In genomic region chr12:103929909-103930786, GRCh38 we compare ENCODE assay signal across 8 cellular contexts. TPM values are rescaled to one million over a fixed set of nuclear protein-coding genes. Genes with fewer than 3 reads are reported as not detected.
DNase-seq lines count a peak whose midpoint lies in the region; FAIRE-seq and TF ChIP-seq lines count a peak whose summit lies in the region.

Gene HSP90B1, plus strand, starts transcription at chr12:103930410. Its CDS starts 106 bp downstream, at chr12:103930516.

- H3K14ac ChIP-seq in neuronal stem cell (ENCODE audit: low read length) = peak within 1 kb of the TSS; percentile 86

- H3K27me3 ChIP-seq in neuronal stem cell (ENCODE audit: control insufficient read depth in 3 of 3, insufficient read depth in 3 of 3, low read depth in 1 of 3, low read length in 3 of 3) = no peaks in the 10 kb centered on the region

- no peak within 1 kb of the TSS for H2BK15ac ChIP-seq in neuronal stem cell (ENCODE audit: low read length)

- DNase-seq in GM04503 (ENCODE audit: low read depth) (peak; percentile 99), HFFc6 (peak; percentile 100), NB4 (ENCODE audit: low read depth) (peak; percentile 100), SK-N-MC (ENCODE audit: low read depth, low spot score) (peak; percentile 99), frontal cortex (ENCODE audit: low spot score in 2 of 2) (peak; percentile 87 to 95), neuronal stem cell (ENCODE audit: low spot score) (peak; percentile 100)
- peak; percentile 100 for DNase-seq in activated naive CD4-positive, alpha-beta T cell treated with anti-CD3 and anti-CD28 coated beads, Interleukin-2, amount 10 ng/mL, durations not matched to agents 7 days and 5 days

- peak within 1 kb of the TSS; percentile 98 for H3K18ac ChIP-seq in neuronal stem cell (ENCODE audit: low read length)

- H3K27ac Mint-ChIP-seq in HFFc6 = peak within 1 kb of the TSS; percentile 98
- H3K27ac Mint-ChIP-seq in activated naive CD4-positive, alpha-beta T cell treated with anti-CD3 and anti-CD28 coated beads, Interleukin-2, amount 10 ng/mL, durations not matched to agents 7 days and 5 days = peak within 1 kb of the TSS; percentile 100

- H3K27me3 Mint-ChIP-seq in HFFc6 (ENCODE audit: insufficient read depth) = peaks cover 9% of the 10 kb centered on the region
- H3K27me3 Mint-ChIP-seq in activated naive CD4-positive, alpha-beta T cell treated with anti-CD3 and anti-CD28 coated beads, Interleukin-2, amount 10 ng/mL, durations not matched to agents 7 days and 5 days = peaks cover 7% of the 10 kb centered on the region

- H3K4me3 ChIP-seq in NB4 (ENCODE audit: low read depth, low read length) (peak within 1 kb of the TSS; percentile 90), SK-N-MC (peak within 1 kb of the TSS; percentile 96), neuronal stem cell (ENCODE audit: low read length in 2 of 2) (peak within 1 kb of the TSS; percentile 88 to 89)

- no peaks in the 10 kb centered on the region for H3K9me3 Mint-ChIP-seq in HFFc6
- H3K9me3 Mint-ChIP-seq in activated naive CD4-positive, alpha-beta T cell treated with anti-CD3 and anti-CD28 coated beads, Interleukin-2, amount 10 ng/mL, durations not matched to agents 7 days and 5 days = no peaks in the 10 kb centered on the region

- peak within 1 kb of the TSS; percentile 43 for H2AK5ac ChIP-seq in neuronal stem cell (ENCODE audit: low read depth, low read length)

- H3K4me3 Mint-ChIP-seq in HFFc6 = peak within 1 kb of the TSS; percentile 94
- H3K4me3 Mint-ChIP-seq in activated naive CD4-positive, alpha-beta T cell treated with anti-CD3 and anti-CD28 coated beads, Interleukin-2, amount 10 ng/mL, durations not matched to agents 7 days and 5 days = peak within 1 kb of the TSS; percentile 84

- H3K4ac ChIP-seq in neuronal stem cell (ENCODE audit: low read length) = peak within 1 kb of the TSS; percentile 47

- H3K4me2 ChIP-seq in neuronal stem cell (ENCODE audit: insufficient read depth, low read length, poor library complexity, severe bottlenecking) = peak within 1 kb of the TSS; percentile 81

- H3K4me1 Mint-ChIP-seq in HFFc6 (ENCODE audit: low read depth) = peaks cover 57% of the 10 kb centered on the region
- H3K4me1 Mint-ChIP-seq in activated naive CD4-positive, alpha-beta T cell treated with anti-CD3 and anti-CD28 coated beads, Interleukin-2, amount 10 ng/mL, durations not matched to agents 7 days and 5 days = peaks cover 64% of the 10 kb centered on the region

- H3K4me1 ChIP-seq in neuronal stem cell (ENCODE audit: control insufficient read depth in 2 of 2, insufficient read depth in 1 of 2, low read depth in 1 of 2, low read length in 2 of 2) = peaks cover 4 to 23% of the 10 kb centered on the region in 2 donors

- H2BK12ac ChIP-seq in neuronal stem cell (ENCODE audit: low read length) = no peak within 1 kb of the TSS

- TF ChIP-seq CTCF in HFFc6 (IDR thresholded peaks at IDR 0.05) = no peak
- no peak for TF ChIP-seq CTCF in NB4 (IDR thresholded peaks at IDR 0.05; ENCODE audit: low read depth, low read length)
- TF ChIP-seq CTCF in subcutaneous adipose tissue (IDR thresholded peaks at IDR 0.05; ENCODE audit: low read depth) = no peak

- H3K23ac ChIP-seq in neuronal stem cell (ENCODE audit: low read depth, low read length, poor library complexity) = peak within 1 kb of the TSS; percentile 99

- H4K91ac ChIP-seq in neuronal stem cell (ENCODE audit: low read depth, low read length, poor library complexity) = no peak within 1 kb of the TSS

- CTCF ChIA-PET in activated naive CD4-positive, alpha-beta T cell treated with anti-CD3 and anti-CD28 coated beads, Interleukin-2, amount 10 ng/mL, durations not matched to agents 7 days and 5 days (lab: Charles Lee) = interaction anchor here (1.1 to 1.4 kb wide), 2 partner anchors 52 to 357 kb away, joined by 3 read pairs; no protein-coding TSS in a partner anchor

- H3K9ac ChIP-seq in SK-N-MC (ENCODE audit: insufficient read length) (peak within 1 kb of the TSS; percentile 88), neuronal stem cell (ENCODE audit: low read depth, low read length, poor library complexity) (peak within 1 kb of the TSS; percentile 97)

- peak; percentile 96 for TF ChIP-seq POLR2A in NB4 (IDR thresholded peaks at IDR 0.05; ENCODE audit: extremely low read depth, insufficient read length)

- peak; percentile 99 for FAIRE-seq in frontal cortex (lab: Jason Lieb, UNC)

- peaks cover 38% of the 10 kb centered on the region for H3K36me3 ChIP-seq in SK-N-MC (ENCODE audit: insufficient read depth, low read length)
- peaks cover 7 to 39% of the 10 kb centered on the region in 2 donors for H3K36me3 ChIP-seq in neuronal stem cell (replicated peaks in 1 of 2; ENCODE audit: control insufficient read depth in 2 of 2, insufficient read depth in 2 of 2, low read length in 2 of 2)

- peak within 1 kb of the TSS; percentile 95 for H2AFZ ChIP-seq in neuronal stem cell (ENCODE audit: low read length)

- no CpG with 5 or more reads among the region's 67 CpGs for WGBS in neuronal stem cell (ENCODE audit: extremely low coverage in 2 of 2, insufficient read length in 2 of 2, insufficient replicate concordance in 1 of 2), 2 donors

- H3K9me3 ChIP-seq in SK-N-MC (ENCODE audit: low read depth, low read length) = no peaks in the 10 kb centered on the region
- no peaks in the 10 kb centered on the region for H3K9me3 ChIP-seq in neuronal stem cell (replicated peaks in 1 of 2; ENCODE audit: control insufficient read depth in 2 of 2, insufficient read depth in 1 of 2, low read depth in 1 of 2, low read length in 2 of 2)

- H3K36me3 Mint-ChIP-seq in HFFc6 (ENCODE audit: low read depth) = peaks cover 32% of the 10 kb centered on the region
- H3K36me3 Mint-ChIP-seq in activated naive CD4-positive, alpha-beta T cell treated with anti-CD3 and anti-CD28 coated beads, Interleukin-2, amount 10 ng/mL, durations not matched to agents 7 days and 5 days = peaks cover 42% of the 10 kb centered on the region

- H2BK5ac ChIP-seq in neuronal stem cell (ENCODE audit: low read length) = peak within 1 kb of the TSS; percentile 7

- no peak within 1 kb of the TSS for H4K8ac ChIP-seq in neuronal stem cell (ENCODE audit: low read depth, low read length)

- H3K27ac ChIP-seq in SK-N-MC (peak within 1 kb of the TSS; percentile 88), neuronal stem cell (replicated peaks; ENCODE audit: low read length) (peak within 1 kb of the TSS; percentile 55)

- H2BK120ac ChIP-seq in neuronal stem cell (ENCODE audit: low read depth, low read length) = peak within 1 kb of the TSS; percentile 12

- peaks cover 2% of the 10 kb centered on the region for H3K79me1 ChIP-seq in neuronal stem cell (ENCODE audit: low read depth, low read length)

RNA-seq across cellular contexts. Expression of gene HSP90B1, which starts in this region (rescaled TPM):
- total RNA-seq in HFFc6 (2021; fragmentation: NEBNext Ultra II Directional; extraction: Animal tissue kit (Norgen Biotek cat#: 25700)) = 1,000 to 10,000 TPM; 1,001 to 1,318 (median 1,069) TPM
- total RNA-seq in frontal cortex (194 TPM), subcutaneous adipose tissue (100 to 1,000 TPM; 262 to 595 (median 435) TPM)
- 312 TPM for polyA plus RNA-seq in neuronal stem cell (2013, experiment 1 of 2)
- polyA plus RNA-seq in neuronal stem cell (2013, experiment 2 of 2) = 308 TPM

Comparison
In these comparisons a context has a peak if more than half of its experiments do, and no peak if none do; other contexts are left out.
1. Peak in every context shown above with its lines: DNase-seq, H3K4me3 ChIP-seq and H3K27ac ChIP-seq.